Comparison of ENCODE assay signal across 19 cellular contexts in genomic region chr2:27126252-27126710, GRCh38. TPM values are rescaled to one million over a fixed set of nuclear protein-coding genes. Genes with fewer than 3 reads are reported as not detected.
A peak's percentile ranks its signal among the peaks of the same experiment; 100 is the strongest.
DNase-seq lines count a peak whose midpoint lies in the region; ATAC-seq and TF ChIP-seq lines count a peak whose summit lies in the region.
"Had no signal": no experiment of that assay in that cellular context is flagged by ENCODE, and none has a peak within 500 bp of the region (broad histone marks: within the 10 kb centered on the region; RNA-seq: fewer than 3 reads in every experiment).

No MANE protein-coding gene starts in this region.

- TF ChIP-seq CTCF in heart left ventricle (IDR thresholded peaks at IDR 0.05): no peak
- no peak for TF ChIP-seq CTCF in right lobe of liver (IDR thresholded peaks at IDR 0.05)

- H3K27ac Mint-ChIP-seq in activated CD4-positive, alpha-beta memory T cell treated with anti-CD3 and anti-CD28 coated beads for 36 hours: no peak overlapping the region
- H3K27ac Mint-ChIP-seq: H9, IgD-negative memory B cell had no signal

- peak overlapping the region in 4 of 12 donors; percentile 49 to 74 (median 58) for H3K27ac ChIP-seq in heart left ventricle
- H3K27ac ChIP-seq in right lobe of liver: peak overlapping the region; percentile 27 to 58 (median 28)
- H3K27ac ChIP-seq in subcutaneous abdominal adipose tissue (ENCODE audit: low read depth, low read length): peak overlapping the region; percentile 69
- H3K27ac ChIP-seq: A549 had no signal

- H3K4me3 ChIP-seq in heart left ventricle: no peak overlapping the region
- no peak overlapping the region for H3K4me3 ChIP-seq in right lobe of liver
- no peak overlapping the region for H3K4me3 ChIP-seq in subcutaneous abdominal adipose tissue (ENCODE audit: low read depth in 1 of 5, low read length in 5 of 5)
- H3K4me3 ChIP-seq: A549 had no signal

- no peak overlapping the region for H3K4me3 Mint-ChIP-seq in activated CD4-positive, alpha-beta memory T cell treated with anti-CD3 and anti-CD28 coated beads for 36 hours
- H3K4me3 Mint-ChIP-seq: CD14-positive monocyte, H9 had no signal

- H3K36me3 ChIP-seq in heart left ventricle (peaks cover 0 to 23% (median 20%) of the 10 kb centered on the region in 9 donors), right lobe of liver (peaks cover 0 to 19% (median 11%) of the 10 kb centered on the region in 4 donors), subcutaneous abdominal adipose tissue (ENCODE audit: control insufficient read depth in 5 of 5, insufficient read depth in 5 of 5, low read length in 5 of 5) (peaks cover 0 to 25% (median 24%) of the 10 kb centered on the region in 5 donors)

- no peaks in the 10 kb centered on the region for H3K27me3 Mint-ChIP-seq in activated CD4-positive, alpha-beta memory T cell treated with anti-CD3 and anti-CD28 coated beads for 36 hours
- H3K27me3 Mint-ChIP-seq: IgD-negative memory B cell had no signal

- H3K9me3 Mint-ChIP-seq in activated CD4-positive, alpha-beta memory T cell treated with anti-CD3 and anti-CD28 coated beads for 36 hours: no peaks in the 10 kb centered on the region
- H3K9me3 Mint-ChIP-seq: H9, IgD-negative memory B cell had no signal

- H3K9me3 ChIP-seq in heart left ventricle (no peaks in the 10 kb centered on the region), right lobe of liver (no peaks in the 10 kb centered on the region), subcutaneous abdominal adipose tissue (ENCODE audit: control insufficient read depth in 5 of 5, low read length in 5 of 5) (no peaks in the 10 kb centered on the region)
- H3K9me3 ChIP-seq: A549 had no signal

- POLR2A ChIA-PET in activated CD4-positive, alpha-beta memory T cell treated with anti-CD3 and anti-CD28 coated beads for 36 hours (lab: Charles Lee): interaction anchor here (1.4 kb wide), 1 partner anchor 8 kb away, joined by 5 read pairs; the partner anchor contains the start of gene PREB

- H3K4me1 Mint-ChIP-seq in activated CD4-positive, alpha-beta memory T cell treated with anti-CD3 and anti-CD28 coated beads for 36 hours (ENCODE audit: low read depth): peaks cover 6% of the 10 kb centered on the region

- H3K27me3 ChIP-seq in heart left ventricle (no peaks in the 10 kb centered on the region), right lobe of liver (no peaks in the 10 kb centered on the region), subcutaneous abdominal adipose tissue (ENCODE audit: control insufficient read depth in 5 of 5, insufficient read depth in 4 of 5, low read length in 5 of 5) (no peaks in the 10 kb centered on the region)

- H3K4me1 ChIP-seq in heart left ventricle (peaks cover 0 to 15% (median 12%) of the 10 kb centered on the region in 12 donors), right lobe of liver (peaks cover 0 to 15% (median 3%) of the 10 kb centered on the region in 4 donors), subcutaneous abdominal adipose tissue (ENCODE audit: control insufficient read depth in 5 of 5, insufficient read depth in 5 of 5, low read length in 5 of 5) (peaks cover 4 to 24% (median 22%) of the 10 kb centered on the region in 5 donors)

- intact Hi-C loops in Right ventricle myocardium superior (cut with DNase I) (no loop called here), cardiac septum (cut with DNase I) (no loop called here), heart left ventricle (cut with DNase I) (loop anchor here in 1 of 10 donors (2.0 kb wide), 1 partner anchor 27 kb away; no protein-coding TSS in a partner anchor), right lobe of liver (cut with DNase I) (no loop called here)
- intact Hi-C loops in activated CD4-positive, alpha-beta memory T cell treated with anti-CD3 and anti-CD28 coated beads for 36 hours (cut with micrococcal nuclease): no loop called here

- peak; percentile 40 for ATAC-seq in Right ventricle myocardium superior (ENCODE audit: poor library complexity)
- peak; percentile 53 to 78 (median 62) for ATAC-seq in heart left ventricle
- peak; percentile 55 to 68 (median 64) for ATAC-seq in right lobe of liver
- no peak for ATAC-seq in HG03378 (IDR thresholded peaks at IDR 0.05; ENCODE audit: unreplicated experiment)
- ATAC-seq: A549 had no signal

- H3K36me3 Mint-ChIP-seq in activated CD4-positive, alpha-beta memory T cell treated with anti-CD3 and anti-CD28 coated beads for 36 hours: peaks cover 5% of the 10 kb centered on the region
- H3K36me3 Mint-ChIP-seq: IgD-negative memory B cell had no signal

- no peak overlapping the region for H3K9ac ChIP-seq in subcutaneous abdominal adipose tissue (ENCODE audit: low read length in 5 of 5)

- no peak for TF ChIP-seq POLR2A in heart left ventricle (IDR thresholded peaks at IDR 0.05)
- TF ChIP-seq POLR2A in right lobe of liver (IDR thresholded peaks at IDR 0.05): no peak

- CTCF ChIA-PET in activated CD4-positive, alpha-beta memory T cell treated with anti-CD3 and anti-CD28 coated beads for 36 hours (lab: Charles Lee): interaction anchor here (0.6 kb wide), 1 partner anchor 691 kb away, joined by 3 read pairs; no protein-coding TSS in a partner anchor

- DNase-seq in Right ventricle myocardium superior: no peak
- no peak for DNase-seq in cardiac septum (ENCODE audit: low spot score)
- peak in 2 of 5 donors; percentile 36 to 37 for DNase-seq in heart left ventricle
- peak in 1 of 3 donors; percentile 78 for DNase-seq in right lobe of liver
- no peak for DNase-seq in activated CD4-positive, alpha-beta memory T cell treated with anti-CD3 and anti-CD28 coated beads for 36 hours
- no peak for DNase-seq in NCI-H1436 (lab: John Stamatoyannopoulos, UW)
- DNase-seq: DMS79; H9; MV-4-11; NCI-H2107; NCI-H226; NCI-H526; NK-92 treated with Interleukin-12 subunit alpha and Interleukin-12 subunit beta, amount 100 ng/mL, for 24 hours had no signal

- 35 to 44% (median 38%) methylated on average over 5 of the region's 5 CpGs for WGBS in heart left ventricle, 4 donors
- 28% methylated on average over 5 of the region's 5 CpGs for WGBS in right lobe of liver (ENCODE audit: insufficient coverage, low coverage, low lambda C conversion rate, missing lambda C conversion rate)

RNA-seq across cellular contexts. Expression of gene ABHD1, which starts 2.7 kb away (rescaled TPM):
- total RNA-seq in Right ventricle myocardium superior (4.0 TPM), cardiac septum (1.1 TPM), heart left ventricle (1 to 10 TPM in 8 of 9 donors, not detected in 1; 1.2 to 3.9 (median 2.0) TPM), right lobe of liver (1 to 10 TPM in 3 of 6 experiments, under 1 TPM in 3; 0.74 to 3.2 (median 1.1) TPM)
- 1 to 10 TPM in 1 of 2 donors, under 1 TPM in 1; 0.47 to 6.2 TPM for polyA plus RNA-seq in heart left ventricle
- total RNA-seq in activated CD4-positive, alpha-beta memory T cell treated with anti-CD3 and anti-CD28 coated beads for 36 hours: under 1 TPM; 0.29 to 0.76 TPM
- total RNA-seq: HT-29 had no signal

RNA-seq across cellular contexts. Expression of gene CGREF1, which starts 7.4 kb away (rescaled TPM):
- total RNA-seq in Right ventricle myocardium superior (1.4 TPM), cardiac septum (0.48 TPM), heart left ventricle (1 to 10 TPM in 4 of 9 donors, under 1 TPM in 4, not detected in 1; 0.24 to 2.7 (median 1.0) TPM), right lobe of liver (10 to 100 TPM in 2 of 6 experiments, 1 to 10 TPM in 4; 2.5 to 33.2 (median 7.7) TPM)
- under 1 TPM; 0.67 to 0.99 TPM for polyA plus RNA-seq in heart left ventricle
- 1 to 10 TPM; 2.7 to 2.9 TPM for total RNA-seq in activated CD4-positive, alpha-beta memory T cell treated with anti-CD3 and anti-CD28 coated beads for 36 hours
- polyA plus RNA-seq: CD14-positive monocyte, IgD-negative memory B cell had no signal

RNA-seq across cellular contexts. Expression of gene PREB, which starts 8.2 kb away (rescaled TPM):
- 50.6 TPM for total RNA-seq in Right ventricle myocardium superior
- total RNA-seq in cardiac septum: 40.4 TPM
- total RNA-seq in heart left ventricle: 10 to 100 TPM; 41.1 to 74.5 (median 48.7) TPM
- 10 to 100 TPM; 54.3 to 99.4 TPM for polyA plus RNA-seq in heart left ventricle
- total RNA-seq in right lobe of liver: 100 to 1,000 TPM in 2 of 6 experiments, 10 to 100 TPM in 4; 27.1 to 102 (median 59.2) TPM
- 10 to 100 TPM; 64.7 to 65.4 TPM for total RNA-seq in activated CD4-positive, alpha-beta memory T cell treated with anti-CD3 and anti-CD28 coated beads for 36 hours

RNA-seq across cellular contexts. Expression of gene PRR30, which starts 12.9 kb away (rescaled TPM):
- not detected for total RNA-seq in Right ventricle myocardium superior
- total RNA-seq in cardiac septum: not detected
- total RNA-seq in heart left ventricle: not detected
- not detected for polyA plus RNA-seq in heart left ventricle
- total RNA-seq in right lobe of liver: not detected
- not detected for total RNA-seq in activated CD4-positive, alpha-beta memory T cell treated with anti-CD3 and anti-CD28 coated beads for 36 hours
- total RNA-seq: H9, HT-29 had no signal
- polyA plus RNA-seq: A549, CD14-positive monocyte, IgD-negative memory B cell had no signal

RNA-seq across cellular contexts. Expression of gene TCF23, which starts 22.5 kb away (rescaled TPM):
- total RNA-seq in Right ventricle myocardium superior: not detected
- total RNA-seq in cardiac septum: not detected
- under 1 TPM in 3 of 9 donors, not detected in 6; 0.07 to 0.85 (median 0.68) TPM for total RNA-seq in heart left ventricle
- polyA plus RNA-seq in heart left ventricle: under 1 TPM; 0.04 TPM
- under 1 TPM in 1 of 6 experiments, not detected in 5; 0.04 TPM for total RNA-seq in right lobe of liver
- total RNA-seq in activated CD4-positive, alpha-beta memory T cell treated with anti-CD3 and anti-CD28 coated beads for 36 hours: not detected
- total RNA-seq: H9, HT-29 had no signal
- polyA plus RNA-seq: A549, CD14-positive monocyte, IgD-negative memory B cell had no signal
